18 cellular contexts compared by ENCODE assay signal in the genomic region with DNA sequence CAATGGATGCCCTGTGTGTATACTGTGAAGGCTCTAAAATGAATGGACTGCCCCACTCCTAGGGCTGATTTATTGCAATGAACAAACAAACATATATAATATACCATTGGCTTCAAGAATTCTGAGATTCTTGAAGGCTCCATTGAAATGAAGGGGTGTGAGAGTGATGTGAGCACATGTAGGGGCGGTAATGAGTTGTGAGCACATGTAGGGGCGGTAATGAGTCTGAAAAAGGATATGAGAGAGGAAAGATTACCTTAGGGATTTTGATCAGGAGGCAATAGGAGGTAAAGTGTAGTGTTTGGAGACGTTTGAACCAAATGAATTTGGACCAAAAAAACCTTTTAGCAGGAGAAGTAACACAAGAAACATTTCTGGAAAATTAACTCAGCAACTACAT.
"Had no signal": no experiment of that assay in that cellular context is flagged by ENCODE, and none has a peak within 500 bp of the region (broad histone marks: within the 10 kb centered on the region; RNA-seq: fewer than 3 reads in every experiment).

No MANE protein-coding gene starts in this region.

- DNase-seq: activated CD4-positive, alpha-beta T cell treated with anti-CD3 and anti-CD28 coated beads, Interleukin-2, amount 10 ng/mL, durations not matched to agents 7 days and 5 days; activated CD4-positive, CD25-positive, alpha-beta regulatory T cell; activated CD8-positive, alpha-beta memory T cell treated with anti-CD3 and anti-CD28 coated beads for 24 hours; activated CD8-positive, alpha-beta memory T cell treated with anti-CD3 and anti-CD28 coated beads, Interleukin-2, amount 50 U/mL, for 48 hours; activated gamma-delta T cell; activated T-cell treated with anti-CD3 and anti-CD28 coated beads, Interleukin-2, amount 50 U/mL, for 48 hours; amygdala; effector memory CD8-positive, alpha-beta T cell; mucosa of descending colon; naive B cell; stimulated activated CD4-positive, alpha-beta T cell treated with anti-CD3 and anti-CD28 coated beads, Interleukin-2, amount 100 ng/mL, for 24 hours; stimulated activated naive CD8-positive, alpha-beta T cell treated with anti-CD3 and anti-CD28 coated beads, Interleukin-15, amount 100 ng/mL, for 72 hours; trophoblast cell had no signal

- H3K9me3 ChIP-seq: mucosa of descending colon, prostate gland, right atrium auricular region had no signal

- H3K9me3 Mint-ChIP-seq: activated CD4-positive, alpha-beta T cell treated with anti-CD3 and anti-CD28 coated beads, Interleukin-2, amount 10 ng/mL, durations not matched to agents 7 days and 5 days; effector memory CD8-positive, alpha-beta T cell; memory B cell; naive B cell; neural crest cell; stimulated activated naive CD8-positive, alpha-beta T cell treated with anti-CD3 and anti-CD28 coated beads, Interleukin-15, amount 100 ng/mL, for 72 hours had no signal

- H3K27me3 Mint-ChIP-seq: activated CD4-positive, alpha-beta T cell treated with anti-CD3 and anti-CD28 coated beads, Interleukin-2, amount 10 ng/mL, durations not matched to agents 7 days and 5 days; activated naive CD8-positive, alpha-beta T cell; effector memory CD8-positive, alpha-beta T cell; memory B cell; naive B cell; stimulated activated naive CD8-positive, alpha-beta T cell treated with anti-CD3 and anti-CD28 coated beads, Interleukin-15, amount 100 ng/mL, for 72 hours had no signal

- ATAC-seq: effector memory CD8-positive, alpha-beta T cell; mucosa of descending colon; stimulated activated naive CD8-positive, alpha-beta T cell treated with anti-CD3 and anti-CD28 coated beads, Interleukin-15, amount 100 ng/mL, for 72 hours had no signal

- H3K4me3 ChIP-seq: mucosa of descending colon, prostate gland, right atrium auricular region had no signal

- H3K27me3 ChIP-seq: right atrium auricular region had no signal

- H3K36me3 Mint-ChIP-seq: naive B cell had no signal

- H3K36me3 ChIP-seq: prostate gland, right atrium auricular region had no signal

- H3K27ac ChIP-seq: prostate gland, right atrium auricular region had no signal

- H3K4me3 Mint-ChIP-seq: activated CD4-positive, alpha-beta T cell treated with anti-CD3 and anti-CD28 coated beads, Interleukin-2, amount 10 ng/mL, durations not matched to agents 7 days and 5 days; activated naive CD8-positive, alpha-beta T cell; effector memory CD8-positive, alpha-beta T cell; memory B cell; neural crest cell had no signal

- H3K27ac Mint-ChIP-seq: activated CD4-positive, alpha-beta T cell treated with anti-CD3 and anti-CD28 coated beads, Interleukin-2, amount 10 ng/mL, durations not matched to agents 7 days and 5 days; effector memory CD8-positive, alpha-beta T cell; memory B cell had no signal
